1 cellular context compared by ENCODE assay signal in the genomic region with DNA sequence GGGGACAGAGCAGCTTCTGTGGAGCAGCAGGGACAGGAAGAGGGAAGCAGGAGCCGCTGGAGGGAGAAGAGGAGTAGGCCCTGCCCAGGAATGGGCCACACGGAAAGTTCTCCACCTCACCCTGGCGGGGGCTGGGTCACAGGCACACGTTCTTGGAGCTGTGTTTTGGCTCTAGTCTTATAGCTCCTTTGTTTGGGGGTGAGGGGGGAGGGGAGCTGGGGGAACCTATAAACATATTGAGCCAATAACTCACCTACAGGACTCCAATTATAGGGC.
TF ChIP-seq lines count a peak whose summit lies in the region.

No MANE protein-coding gene starts in this region.

TF ChIP-seq in HCT116, 20 proteins besides CTCF, POLR2A, EP300 and RAD21:
- TF ChIP-seq SIN3A (IDR thresholded peaks at IDR 0.05; ENCODE audit: low read depth) (no peak), EZH2phosphoT487 (IDR thresholded peaks at IDR 0.05; ENCODE audit: borderline replicate concordance) (no peak), ZFX (IDR thresholded peaks at IDR 0.05) (no peak), YY1 (IDR thresholded peaks at IDR 0.05; ENCODE audit: extremely low read depth, insufficient replicate concordance, low read depth, low read length) (no peak), FOSL1 (IDR thresholded peaks at IDR 0.05; ENCODE audit: low read depth) (no peak), SRF (IDR thresholded peaks at IDR 0.05; ENCODE audit: low read depth) (no peak), ZNF274 (IDR thresholded peaks at IDR 0.05; ENCODE audit: low read depth, low read length) (no peak), TCF7L2 (IDR thresholded peaks at IDR 0.05; ENCODE audit: borderline replicate concordance, extremely low read depth, insufficient read depth, insufficient read length) (no peak), JUND (IDR thresholded peaks at IDR 0.05) (no peak), SP1 (IDR thresholded peaks at IDR 0.05; ENCODE audit: low read depth) (no peak), CBX3 (IDR thresholded peaks at IDR 0.05; ENCODE audit: low read depth) (no peak), EZH2 (IDR thresholded peaks at IDR 0.05) (no peak), CEBPB (IDR thresholded peaks at IDR 0.05; ENCODE audit: low read depth) (no peak), POLR2AphosphoS5 (IDR thresholded peaks at IDR 0.05; ENCODE audit: low read depth, low read length) (no peak), EGR1 (IDR thresholded peaks at IDR 0.05; ENCODE audit: low read depth) (no peak), ELF1 (IDR thresholded peaks at IDR 0.05; ENCODE audit: borderline replicate concordance, low read depth) (no peak)
- TF ChIP-seq, protein P1, sequence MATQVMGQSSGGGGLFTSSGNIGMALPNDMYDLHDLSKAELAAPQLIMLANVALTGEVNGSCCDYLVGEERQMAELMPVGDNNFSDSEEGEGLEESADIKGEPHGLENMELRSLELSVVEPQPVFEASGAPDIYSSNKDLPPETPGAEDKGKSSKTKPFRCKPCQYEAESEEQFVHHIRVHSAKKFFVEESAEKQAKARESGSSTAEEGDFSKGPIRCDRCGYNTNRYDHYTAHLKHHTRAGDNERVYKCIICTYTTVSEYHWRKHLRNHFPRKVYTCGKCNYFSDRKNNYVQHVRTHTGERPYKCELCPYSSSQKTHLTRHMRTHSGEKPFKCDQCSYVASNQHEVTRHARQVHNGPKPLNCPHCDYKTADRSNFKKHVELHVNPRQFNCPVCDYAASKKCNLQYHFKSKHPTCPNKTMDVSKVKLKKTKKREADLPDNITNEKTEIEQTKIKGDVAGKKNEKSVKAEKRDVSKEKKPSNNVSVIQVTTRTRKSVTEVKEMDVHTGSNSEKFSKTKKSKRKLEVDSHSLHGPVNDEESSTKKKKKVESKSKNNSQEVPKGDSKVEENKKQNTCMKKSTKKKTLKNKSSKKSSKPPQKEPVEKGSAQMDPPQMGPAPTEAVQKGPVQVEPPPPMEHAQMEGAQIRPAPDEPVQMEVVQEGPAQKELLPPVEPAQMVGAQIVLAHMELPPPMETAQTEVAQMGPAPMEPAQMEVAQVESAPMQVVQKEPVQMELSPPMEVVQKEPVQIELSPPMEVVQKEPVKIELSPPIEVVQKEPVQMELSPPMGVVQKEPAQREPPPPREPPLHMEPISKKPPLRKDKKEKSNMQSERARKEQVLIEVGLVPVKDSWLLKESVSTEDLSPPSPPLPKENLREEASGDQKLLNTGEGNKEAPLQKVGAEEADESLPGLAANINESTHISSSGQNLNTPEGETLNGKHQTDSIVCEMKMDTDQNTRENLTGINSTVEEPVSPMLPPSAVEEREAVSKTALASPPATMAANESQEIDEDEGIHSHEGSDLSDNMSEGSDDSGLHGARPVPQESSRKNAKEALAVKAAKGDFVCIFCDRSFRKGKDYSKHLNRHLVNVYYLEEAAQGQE (IDR thresholded peaks at IDR 0.05; ENCODE audit: low read depth): no peak
- TF ChIP-seq, protein P2, sequence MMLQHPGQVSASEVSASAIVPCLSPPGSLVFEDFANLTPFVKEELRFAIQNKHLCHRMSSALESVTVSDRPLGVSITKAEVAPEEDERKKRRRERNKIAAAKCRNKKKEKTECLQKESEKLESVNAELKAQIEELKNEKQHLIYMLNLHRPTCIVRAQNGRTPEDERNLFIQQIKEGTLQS (IDR thresholded peaks at IDR 0.05): no peak
- TF ChIP-seq, protein P3, sequence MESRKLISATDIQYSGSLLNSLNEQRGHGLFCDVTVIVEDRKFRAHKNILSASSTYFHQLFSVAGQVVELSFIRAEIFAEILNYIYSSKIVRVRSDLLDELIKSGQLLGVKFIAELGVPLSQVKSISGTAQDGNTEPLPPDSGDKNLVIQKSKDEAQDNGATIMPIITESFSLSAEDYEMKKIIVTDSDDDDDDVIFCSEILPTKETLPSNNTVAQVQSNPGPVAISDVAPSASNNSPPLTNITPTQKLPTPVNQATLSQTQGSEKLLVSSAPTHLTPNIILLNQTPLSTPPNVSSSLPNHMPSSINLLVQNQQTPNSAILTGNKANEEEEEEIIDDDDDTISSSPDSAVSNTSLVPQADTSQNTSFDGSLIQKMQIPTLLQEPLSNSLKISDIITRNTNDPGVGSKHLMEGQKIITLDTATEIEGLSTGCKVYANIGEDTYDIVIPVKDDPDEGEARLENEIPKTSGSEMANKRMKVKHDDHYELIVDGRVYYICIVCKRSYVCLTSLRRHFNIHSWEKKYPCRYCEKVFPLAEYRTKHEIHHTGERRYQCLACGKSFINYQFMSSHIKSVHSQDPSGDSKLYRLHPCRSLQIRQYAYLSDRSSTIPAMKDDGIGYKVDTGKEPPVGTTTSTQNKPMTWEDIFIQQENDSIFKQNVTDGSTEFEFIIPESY (IDR thresholded peaks at IDR 0.05; ENCODE audit: extremely low read depth, insufficient replicate concordance, low read length): no peak
- TF ChIP-seq, protein P4, sequence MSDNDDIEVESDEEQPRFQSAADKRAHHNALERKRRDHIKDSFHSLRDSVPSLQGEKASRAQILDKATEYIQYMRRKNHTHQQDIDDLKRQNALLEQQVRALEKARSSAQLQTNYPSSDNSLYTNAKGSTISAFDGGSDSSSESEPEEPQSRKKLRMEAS (IDR thresholded peaks at IDR 0.05): no peak
